1 cellular context compared by ENCODE assay signal in genomic region chr5:103435136-103435914, GRCh38.
TF ChIP-seq lines count a peak whose summit lies in the region.

No MANE protein-coding gene starts in this region.

TF ChIP-seq in SK-N-SH treated with all-trans-retinoic acid at 6 μM for 48 hours, 23 proteins besides CTCF, POLR2A, EP300 and RAD21:
- TF ChIP-seq CREB5 (CRISPR knock-in tag; IDR thresholded peaks at IDR 0.05; ENCODE audit: low read depth) (0 out of 2 replicates have a peak, but pooled peaks have one; percentile 45), ESRRG (CRISPR knock-in tag; IDR thresholded peaks at IDR 0.05) (no peak)
